Comparison of ENCODE assay signal across 8 cellular contexts in genomic region chr12:26298785-26299621, GRCh38.
DNase-seq lines count a peak whose midpoint lies in the region; ATAC-seq, FAIRE-seq and TF ChIP-seq lines count a peak whose summit lies in the region.

No MANE protein-coding gene starts in this region.

- POLR2A ChIA-PET in activated CD8-positive, alpha-beta T cell treated with anti-CD3 and anti-CD28 coated beads for 36 hours (lab: Charles Lee): no interaction called here
- POLR2A ChIA-PET in WTC11 (lab: Charles Lee): no interaction called here

- H3K9me3 Mint-ChIP-seq in IgD-negative memory B cell: no peaks in the 10 kb centered on the region
- H3K9me3 Mint-ChIP-seq in activated CD8-positive, alpha-beta T cell treated with anti-CD3 and anti-CD28 coated beads for 36 hours: no peaks in the 10 kb centered on the region
- no peaks in the 10 kb centered on the region for H3K9me3 Mint-ChIP-seq in WTC11

- peak; percentile 92 for FAIRE-seq in GM12892 (lab: Jason Lieb, UNC)
- no peak for FAIRE-seq in small intestine (lab: Jason Lieb, UNC)

- H3K27ac ChIP-seq in cardiac muscle cell (peak overlapping the region; percentile 15), small intestine (ENCODE audit: low read depth in 1 of 2, low read length in 1 of 2) (peak overlapping the region in 1 of 2 donors; percentile 50)

- H3K27ac Mint-ChIP-seq in IgD-negative memory B cell (peak overlapping the region; percentile 10 to 68 (median 40)), WTC11 (no peak overlapping the region)
- peak overlapping the region; percentile 18 for H3K27ac Mint-ChIP-seq in activated CD8-positive, alpha-beta T cell treated with anti-CD3 and anti-CD28 coated beads for 36 hours

- 28 to 33% (median 32%) methylated on average over 6 of the region's 6 CpGs for WGBS in small intestine, 3 donors

- H3K27me3 ChIP-seq in cardiac muscle cell: no peaks in the 10 kb centered on the region
- no peaks in the 10 kb centered on the region for H3K27me3 ChIP-seq in small intestine (ENCODE audit: control insufficient read depth in 2 of 2, insufficient read depth in 2 of 2, low read length in 2 of 2)

- ATAC-seq in GM21825 (IDR thresholded peaks at IDR 0.05; ENCODE audit: unreplicated experiment) (peak; percentile 98), WTC11 (no peak)
- peak; percentile 97 for ATAC-seq in activated CD8-positive, alpha-beta T cell treated with anti-CD3 and anti-CD28 coated beads for 36 hours

- H3K36me3 ChIP-seq in cardiac muscle cell: no peaks in the 10 kb centered on the region
- H3K36me3 ChIP-seq in small intestine (ENCODE audit: control insufficient read depth in 2 of 2, insufficient read depth in 2 of 2, low read length in 2 of 2): no peaks in the 10 kb centered on the region

- no peak for TF ChIP-seq POLR2A in GM12892 (IDR thresholded peaks at IDR 0.05; ENCODE audit: low read depth, low read length)

- peaks cover 28 to 29% (median 28%) of the 10 kb centered on the region in 3 donors for H3K4me1 Mint-ChIP-seq in IgD-negative memory B cell
- peaks cover 28% of the 10 kb centered on the region for H3K4me1 Mint-ChIP-seq in activated CD8-positive, alpha-beta T cell treated with anti-CD3 and anti-CD28 coated beads for 36 hours (ENCODE audit: low read depth)
- no peaks in the 10 kb centered on the region for H3K4me1 Mint-ChIP-seq in WTC11

- H3K9me3 ChIP-seq in cardiac muscle cell (ENCODE audit: low read depth) (no peaks in the 10 kb centered on the region), small intestine (ENCODE audit: control insufficient read depth, low read depth) (no peaks in the 10 kb centered on the region)

- DNase-seq in GM12892 (ENCODE audit: insufficient read length): peak; percentile 43
- peak; percentile 32 for DNase-seq in activated CD8-positive, alpha-beta T cell treated with anti-CD3 and anti-CD28 coated beads for 36 hours
- peak; percentile 19 to 72 for DNase-seq in cardiac muscle cell (ENCODE audit: low read depth in 1 of 2, low spot score in 1 of 2)
- peak; percentile 72 for DNase-seq in small intestine
- no peak for DNase-seq in WTC11 (ENCODE audit: low spot score)
- no peak for DNase-seq in NCI-H524 (lab: John Stamatoyannopoulos, UW)

- CTCF ChIA-PET in activated CD8-positive, alpha-beta T cell treated with anti-CD3 and anti-CD28 coated beads for 36 hours (lab: Charles Lee): interaction anchor here (1.1 to 1.2 kb wide), 3 partner anchors 9 to 26 kb away, joined by 3 read pairs; no protein-coding TSS in a partner anchor
- CTCF ChIA-PET in WTC11 (lab: Charles Lee): interaction anchor here (0.8 kb wide), 1 partner anchor 22 kb away, joined by 4 read pairs; no protein-coding TSS in a partner anchor

- H3K4me3 Mint-ChIP-seq in IgD-negative memory B cell (peak overlapping the region in 3 of 4 donors; percentile 44 to 67 (median 63)), WTC11 (no peak overlapping the region)
- H3K4me3 Mint-ChIP-seq in activated CD8-positive, alpha-beta T cell treated with anti-CD3 and anti-CD28 coated beads for 36 hours: peak overlapping the region; percentile 44

- H3K4me1 ChIP-seq in cardiac muscle cell (ENCODE audit: low read depth) (peaks cover 13% of the 10 kb centered on the region), small intestine (ENCODE audit: control insufficient read depth in 2 of 2, insufficient read depth in 1 of 2, low read depth in 1 of 2, low read length in 1 of 2) (peaks cover 0 to 3% of the 10 kb centered on the region in 2 donors)

- intact Hi-C loops in activated CD8-positive, alpha-beta T cell treated with anti-CD3 and anti-CD28 coated beads for 36 hours (cut with micrococcal nuclease): no loop called here

- no peak overlapping the region for H3K4me3 ChIP-seq in cardiac muscle cell
- H3K4me3 ChIP-seq in small intestine (ENCODE audit: low read depth in 1 of 2, low read length in 2 of 2): no peak overlapping the region

- no peaks in the 10 kb centered on the region for H3K27me3 Mint-ChIP-seq in IgD-negative memory B cell
- peaks cover 16% of the 10 kb centered on the region for H3K27me3 Mint-ChIP-seq in activated CD8-positive, alpha-beta T cell treated with anti-CD3 and anti-CD28 coated beads for 36 hours
- no peaks in the 10 kb centered on the region for H3K27me3 Mint-ChIP-seq in WTC11 (ENCODE audit: low read depth)

- TF ChIP-seq CTCF in activated CD8-positive, alpha-beta T cell treated with anti-CD3 and anti-CD28 coated beads for 36 hours (IDR thresholded peaks at IDR 0.05): no peak
- TF ChIP-seq CTCF in cardiac muscle cell (IDR thresholded peaks at IDR 0.05; ENCODE audit: low read depth, low read length): peak; percentile 31
- TF ChIP-seq CTCF in WTC11 (IDR thresholded peaks at IDR 0.05): no peak

- H3K36me3 Mint-ChIP-seq in IgD-negative memory B cell (peaks cover 3% of the 10 kb centered on the region), WTC11 (no peaks in the 10 kb centered on the region)
- no peaks in the 10 kb centered on the region for H3K36me3 Mint-ChIP-seq in activated CD8-positive, alpha-beta T cell treated with anti-CD3 and anti-CD28 coated beads for 36 hours (ENCODE audit: low read depth)

TF ChIP-seq in WTC11, 78 proteins besides CTCF, POLR2A, EP300 and RAD21:
- no peak for TF ChIP-seq PRDM15 (CRISPR knock-in tag; IDR thresholded peaks at IDR 0.05)
- TF ChIP-seq E2F5 (CRISPR knock-in tag; IDR thresholded peaks at IDR 0.05): no peak
- TF ChIP-seq ZNF317 (CRISPR knock-in tag; IDR thresholded peaks at IDR 0.05; ENCODE audit: borderline replicate concordance, low read depth): no peak
- no peak for TF ChIP-seq ZNF423 (CRISPR knock-in tag; IDR thresholded peaks at IDR 0.05)
- TF ChIP-seq SMAD4 (CRISPR knock-in tag; IDR thresholded peaks at IDR 0.05): no peak
- TF ChIP-seq SP1 (CRISPR knock-in tag; conservative IDR thresholded peaks at IDR 0.05): no peak
TF ChIP-seq in WTC11: peak in this region for 0.

Comparison
In these comparisons a context has a peak if more than half of its experiments do, and no peak if none do; other contexts are left out.
1. DNase-seq: peak in GM12892 (single experiment), activated CD8-positive, alpha-beta T cell treated with anti-CD3 and anti-CD28 coated beads for 36 hours (single experiment), cardiac muscle cell (2 of 2) and small intestine (single experiment); none in WTC11 (single experiment) and NCI-H524 (0 of 2).